In the genomic region with DNA sequence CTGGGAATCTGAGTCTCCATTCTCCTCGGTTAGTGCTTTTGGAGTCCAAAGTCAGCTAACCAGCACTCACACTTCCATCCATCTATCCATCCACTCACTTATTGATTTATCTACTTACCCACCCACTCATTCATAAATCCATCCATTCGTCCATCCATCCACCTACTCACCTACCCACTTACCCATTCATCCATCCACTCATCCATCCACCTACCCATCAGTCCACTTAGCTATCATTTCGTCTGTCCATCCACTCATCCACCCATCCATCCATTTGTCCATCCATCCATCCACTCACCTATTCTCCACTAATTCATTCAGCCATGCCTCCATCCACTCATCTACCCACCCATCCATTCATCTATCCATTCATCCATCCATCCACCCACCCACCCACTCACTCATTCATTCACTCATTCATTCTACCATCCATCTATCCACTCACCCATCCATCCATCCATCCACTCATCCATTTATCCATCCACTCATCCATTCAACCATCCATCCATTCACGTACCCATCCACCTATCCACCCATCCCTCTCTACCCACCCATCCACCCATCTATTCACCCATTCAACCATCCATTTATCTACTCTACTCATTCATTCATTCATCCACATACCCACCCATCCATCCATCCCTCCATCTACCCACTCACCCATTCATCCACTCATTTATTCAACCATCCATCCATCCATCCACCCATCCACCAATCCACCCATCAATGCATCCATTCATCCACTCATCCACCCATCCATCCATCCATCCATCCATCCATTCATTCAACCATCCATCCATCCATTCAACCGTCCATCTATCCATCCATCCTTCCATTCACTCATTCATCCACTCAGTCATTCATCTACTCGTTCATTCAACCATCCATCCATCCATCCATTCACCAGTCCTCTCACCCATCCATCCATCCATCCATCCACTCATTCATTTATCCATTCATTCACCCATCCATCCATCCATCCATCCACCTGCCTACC, we compare ENCODE assay signal across 21 cellular contexts. TPM values are rescaled to one million over a fixed set of nuclear protein-coding genes. Genes with fewer than 3 reads are reported as not detected.
DNase-seq lines count a peak whose midpoint lies in the region; ATAC-seq and TF ChIP-seq lines count a peak whose summit lies in the region.
"Had no signal": no experiment of that assay in that cellular context is flagged by ENCODE, and none has a peak within 500 bp of the region (broad histone marks: within the 10 kb centered on the region; RNA-seq: fewer than 3 reads in every experiment).

No MANE protein-coding gene starts in this region.

- H3K4me1 Mint-ChIP-seq in activated CD4-positive, alpha-beta T cell treated with anti-CD3 and anti-CD28 coated beads, Interleukin-2, amount 10 ng/mL, durations not matched to agents 7 days and 5 days = peaks cover 4% of the 10 kb centered on the region
- H3K4me1 Mint-ChIP-seq in stimulated activated naive CD8-positive, alpha-beta T cell treated with anti-CD3 and anti-CD28 coated beads, Interleukin-15, Interleukin-2, amounts not matched to agents 100 ng/mL and 50 ng/mL, for 24 hours (ENCODE audit: low read depth) = no peaks in the 10 kb centered on the region
- no peaks in the 10 kb centered on the region for H3K4me1 Mint-ChIP-seq in glutamatergic neuron (ENCODE audit: low read depth, unreplicated experiment)

- no peak overlapping the region for H3K4me3 Mint-ChIP-seq in activated CD4-positive, alpha-beta T cell treated with anti-CD3 and anti-CD28 coated beads, Interleukin-2, amount 10 ng/mL, durations not matched to agents 7 days and 5 days
- H3K4me3 Mint-ChIP-seq in stimulated activated naive CD8-positive, alpha-beta T cell treated with anti-CD3 and anti-CD28 coated beads, Interleukin-15, Interleukin-2, amounts not matched to agents 100 ng/mL and 50 ng/mL, for 24 hours = no peak overlapping the region
- H3K4me3 Mint-ChIP-seq in glutamatergic neuron (ENCODE audit: unreplicated experiment) = peak overlapping the region; percentile 81

- CTCF ChIA-PET in activated CD4-positive, alpha-beta T cell treated with anti-CD3 and anti-CD28 coated beads, Interleukin-2, amount 10 ng/mL, durations not matched to agents 7 days and 5 days (lab: Charles Lee) = interaction anchor here (0.6 to 0.7 kb wide), 2 partner anchors 16 to 68 kb away, joined by 3 read pairs; no protein-coding TSS in a partner anchor

- no peaks in the 10 kb centered on the region for H3K9me3 Mint-ChIP-seq in activated CD4-positive, alpha-beta T cell treated with anti-CD3 and anti-CD28 coated beads, Interleukin-2, amount 10 ng/mL, durations not matched to agents 7 days and 5 days
- peaks cover 9% of the 10 kb centered on the region for H3K9me3 Mint-ChIP-seq in stimulated activated naive CD8-positive, alpha-beta T cell treated with anti-CD3 and anti-CD28 coated beads, Interleukin-15, Interleukin-2, amounts not matched to agents 100 ng/mL and 50 ng/mL, for 24 hours
- peaks cover 3% of the 10 kb centered on the region for H3K9me3 Mint-ChIP-seq in glutamatergic neuron (ENCODE audit: unreplicated experiment)

- POLR2A ChIA-PET in activated CD4-positive, alpha-beta T cell treated with anti-CD3 and anti-CD28 coated beads, Interleukin-2, amount 10 ng/mL, durations not matched to agents 7 days and 5 days (lab: Charles Lee) = no interaction called here

- H3K36me3 ChIP-seq in brain microvascular endothelial cell (replicated peaks) = no peaks in the 10 kb centered on the region

- peaks cover 74% of the 10 kb centered on the region for H3K36me3 Mint-ChIP-seq in activated CD4-positive, alpha-beta T cell treated with anti-CD3 and anti-CD28 coated beads, Interleukin-2, amount 10 ng/mL, durations not matched to agents 7 days and 5 days (ENCODE audit: low read depth)
- H3K36me3 Mint-ChIP-seq in stimulated activated naive CD8-positive, alpha-beta T cell treated with anti-CD3 and anti-CD28 coated beads, Interleukin-15, Interleukin-2, amounts not matched to agents 100 ng/mL and 50 ng/mL, for 24 hours (ENCODE audit: low read depth) = peaks cover 31% of the 10 kb centered on the region
- peaks cover 5% of the 10 kb centered on the region for H3K36me3 Mint-ChIP-seq in glutamatergic neuron (ENCODE audit: unreplicated experiment)

- no peak for DNase-seq in activated CD4-positive, alpha-beta T cell treated with anti-CD3 and anti-CD28 coated beads, Interleukin-2, amount 10 ng/mL, durations not matched to agents 7 days and 5 days
- no peak for DNase-seq in activated CD4-positive, alpha-beta T cell treated with anti-CD3 and anti-CD28 coated beads for 1 hour
- no peak for DNase-seq in stimulated activated naive CD8-positive, alpha-beta T cell treated with anti-CD3 and anti-CD28 coated beads, Interleukin-15, Interleukin-2, amounts not matched to agents 100 U/mL and 50 U/mL, for 24 hours
- no peak for DNase-seq in glutamatergic neuron
- no peak for DNase-seq in stimulated activated CD8-positive, alpha-beta memory T cell treated with anti-CD3 and anti-CD28 coated beads, Interleukin-4, amount 100 ng/mL, for 48 hours
- no peak for DNase-seq in SW480 (ENCODE audit: low spot score)
- no peak for DNase-seq in brain microvascular endothelial cell
- DNase-seq: DND-41, GDM1, KG1, NCI-H1436, NCI-H2029 treated with DMSO at 0.1 percent for 48 hours, NCI-H2171 treated with DMSO at 0.1 percent for 48 hours, NCI-H510A, NCI-H774, RPMI8226 had no signal

- in situ Hi-C loops in brain microvascular endothelial cell (cut with HindIII; ENCODE audit: low pct_ligation_motif_present, low sequenced_read_pairs) = no loop called here

- H3K4me3 ChIP-seq in brain microvascular endothelial cell (ENCODE audit: low read depth, low read length) = no peak overlapping the region
- H3K4me3 ChIP-seq: BLaER1, GM12878 had no signal

- H3K27ac ChIP-seq in brain microvascular endothelial cell = no peak overlapping the region
- H3K27ac ChIP-seq: BLaER1 had no signal

- H3K27ac Mint-ChIP-seq in activated CD4-positive, alpha-beta T cell treated with anti-CD3 and anti-CD28 coated beads, Interleukin-2, amount 10 ng/mL, durations not matched to agents 7 days and 5 days = peak overlapping the region; percentile 51
- H3K27ac Mint-ChIP-seq in stimulated activated naive CD8-positive, alpha-beta T cell treated with anti-CD3 and anti-CD28 coated beads, Interleukin-15, Interleukin-2, amounts not matched to agents 100 ng/mL and 50 ng/mL, for 24 hours = peak overlapping the region; percentile 52
- peak overlapping the region; percentile 48 for H3K27ac Mint-ChIP-seq in glutamatergic neuron (ENCODE audit: unreplicated experiment)

- no peaks in the 10 kb centered on the region for H3K27me3 Mint-ChIP-seq in activated CD4-positive, alpha-beta T cell treated with anti-CD3 and anti-CD28 coated beads, Interleukin-2, amount 10 ng/mL, durations not matched to agents 7 days and 5 days
- H3K27me3 Mint-ChIP-seq in stimulated activated naive CD8-positive, alpha-beta T cell treated with anti-CD3 and anti-CD28 coated beads, Interleukin-15, Interleukin-2, amounts not matched to agents 100 ng/mL and 50 ng/mL, for 24 hours = no peaks in the 10 kb centered on the region
- no peaks in the 10 kb centered on the region for H3K27me3 Mint-ChIP-seq in glutamatergic neuron (ENCODE audit: unreplicated experiment)

- TF ChIP-seq CTCF in glutamatergic neuron (IDR thresholded peaks at IDR 0.05; ENCODE audit: partially characterized antibody, unreplicated experiment) = no peak
- TF ChIP-seq CTCF in brain microvascular endothelial cell (IDR thresholded peaks at IDR 0.05; ENCODE audit: low read depth, low read length, missing control alignments) = no peak

- no peaks in the 10 kb centered on the region for H3K27me3 ChIP-seq in brain microvascular endothelial cell (replicated peaks)
- H3K27me3 ChIP-seq: BLaER1 had no signal

- ATAC-seq in stimulated activated naive CD8-positive, alpha-beta T cell treated with anti-CD3 and anti-CD28 coated beads, Interleukin-15, Interleukin-2, amounts not matched to agents 100 U/mL and 50 U/mL, for 24 hours = no peak
- ATAC-seq: GM12878, HCT116 had no signal

RNA-seq across cellular contexts. Expression of a gene that starts 26.1 kb away (rescaled TPM):
- 10 to 100 TPM; 80.7 to 98.7 TPM for total RNA-seq in activated CD4-positive, alpha-beta T cell treated with anti-CD3 and anti-CD28 coated beads, Interleukin-2, amount 10 ng/mL, durations not matched to agents 7 days and 5 days
- total RNA-seq in glutamatergic neuron (ENCODE audit: unreplicated experiment) = not detected

RNA-seq across cellular contexts. Expression of a gene that starts 50.3 kb away (rescaled TPM):
- total RNA-seq in activated CD4-positive, alpha-beta T cell treated with anti-CD3 and anti-CD28 coated beads, Interleukin-2, amount 10 ng/mL, durations not matched to agents 7 days and 5 days = 10 to 100 TPM; 39.0 to 43.2 TPM
- total RNA-seq in glutamatergic neuron (ENCODE audit: unreplicated experiment) = 15.4 TPM

RNA-seq across cellular contexts. Expression of a gene that starts 55.9 kb away (rescaled TPM):
- not detected for total RNA-seq in activated CD4-positive, alpha-beta T cell treated with anti-CD3 and anti-CD28 coated beads, Interleukin-2, amount 10 ng/mL, durations not matched to agents 7 days and 5 days
- not detected for total RNA-seq in glutamatergic neuron (ENCODE audit: unreplicated experiment)
- total RNA-seq: A172, GM12878 had no signal

Comparison
In these comparisons a context has a peak if more than half of its experiments do, and no peak if none do; other contexts are left out.
1. RNA of a gene that starts 26.1 kb away (total RNA-seq): 80.7 to 98.7 TPM in activated CD4-positive, alpha-beta T cell treated with anti-CD3 and anti-CD28 coated beads, Interleukin-2, amount 10 ng/mL, durations not matched to agents 7 days and 5 days; not detected in glutamatergic neuron (single experiment); every median in the first group is over 10 times any median in the second.
2. Peak in every context shown above with its lines, with median percentiles within 50 percentile points of each other: H3K27ac Mint-ChIP-seq.